In the genomic region with DNA sequence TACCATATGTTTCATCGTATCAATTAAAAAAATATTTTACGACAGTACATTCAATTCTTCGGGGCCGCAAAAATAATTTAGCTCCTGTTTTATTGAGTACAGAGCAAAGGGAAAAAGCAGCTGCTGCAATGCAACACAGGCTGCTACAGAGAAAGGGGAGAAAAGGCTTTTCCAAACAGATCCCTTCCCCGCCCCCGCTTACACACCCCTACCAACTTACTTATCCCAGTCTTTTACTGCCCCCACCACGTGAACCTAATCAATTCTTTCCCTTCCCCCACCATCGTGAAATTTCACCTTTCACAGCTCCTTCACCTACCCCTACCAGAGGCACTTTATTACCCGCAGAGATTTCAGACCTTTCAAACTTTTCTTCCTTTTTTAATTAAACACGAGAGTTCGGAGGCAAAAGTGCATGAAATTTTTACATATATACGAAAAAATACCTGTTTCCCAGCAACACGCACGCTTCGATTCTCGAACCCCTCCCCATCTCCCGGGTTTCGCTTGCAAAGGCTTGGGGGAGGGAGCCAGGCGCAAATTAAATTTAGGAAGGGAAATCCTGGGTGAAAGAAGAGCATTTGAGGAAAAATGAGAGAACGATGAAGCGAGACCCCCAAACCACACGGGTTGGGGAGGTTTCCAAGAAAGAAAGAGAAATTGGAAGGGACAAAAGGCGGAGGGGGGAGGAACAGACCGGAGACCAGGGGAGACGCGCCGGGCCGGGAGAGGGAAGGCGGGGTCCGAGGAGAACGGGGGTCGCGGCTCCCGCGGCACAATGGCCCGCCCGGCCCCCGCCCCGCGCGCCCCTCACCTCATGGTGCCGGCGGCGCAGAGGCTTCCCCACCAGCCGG, we compare ENCODE assay signal across 8 cellular contexts. TPM values are rescaled to one million over a fixed set of nuclear protein-coding genes. Genes with fewer than 3 reads are reported as not detected.
A peak's percentile ranks its signal among the peaks of the same experiment; 100 is the strongest.
DNase-seq lines count a peak whose midpoint lies in the region; ATAC-seq and TF ChIP-seq lines count a peak whose summit lies in the region.

No MANE protein-coding gene starts in this region.

- intact Hi-C loops in Calu3 (cut with micrococcal nuclease; ENCODE audit: unreplicated experiment) (loop anchor here (1.0 to 10.0 kb wide), 4 partner anchors 50 to 167 kb away; no protein-coding TSS in a partner anchor), IMR-90 (cut with micrococcal nuclease) (loop anchor here (5.0 to 10.0 kb wide), 3 partner anchors 100 to 323 kb away; no protein-coding TSS in a partner anchor)

- peak overlapping the region; percentile 97 for H3K9ac ChIP-seq in IMR-90 (ENCODE audit: low read depth, low read length)
- peak overlapping the region; percentile 83 for H3K9ac ChIP-seq in neural progenitor cell

- CTCF ChIA-PET in Calu3 (lab: Charles Lee), result interaction anchor here (0.7 to 2.4 kb wide), 4 partner anchors 11 to 120 kb away, joined by 3 to 9 read pairs (median 4); no protein-coding TSS in a partner anchor
- CTCF ChIA-PET in IMR-90 (lab: Yijun Ruan, JAX), result interaction anchor here (2.0 kb wide), 1 partner anchor 120 kb away, joined by 8 read pairs; no protein-coding TSS in a partner anchor
- CTCF ChIA-PET in T-cell (lab: Charles Lee), result interaction anchor here in 1 of 2 donors (0.7 kb wide), 2 partner anchors 97 to 461 kb away, joined by 6 to 7 read pairs; no protein-coding TSS in a partner anchor

- peaks cover 56% of the 10 kb centered on the region for H3K79me2 ChIP-seq in neural progenitor cell (ENCODE audit: low read depth)

- H3K79me1 ChIP-seq in IMR-90 (ENCODE audit: low read depth in 1 of 2, low read length in 2 of 2), result peaks cover 3 to 29% of the 10 kb centered on the region in 2 experiments; a peak in 3 of 4 replicates

- H3K27ac ChIP-seq in IMR-90 (ENCODE audit: insufficient read depth, low read length) (peak overlapping the region; percentile 98), neural progenitor cell (peak overlapping the region; percentile 90)

- no peak for TF ChIP-seq POLR2A in IMR-90 (IDR thresholded peaks at IDR 0.05; ENCODE audit: low read depth, low read length)

- H4K20me1 ChIP-seq in IMR-90 (ENCODE audit: insufficient read depth, low read length) (peaks cover 42% of the 10 kb centered on the region; the same call in 1 of the 2 replicates), neural progenitor cell (ENCODE audit: low read depth) (peaks cover 47% of the 10 kb centered on the region)

- H3K4me1 ChIP-seq in IMR-90 (ENCODE audit: control insufficient read depth, insufficient read depth, low read length), result peaks cover 12% of the 10 kb centered on the region
- H3K4me1 ChIP-seq in neural progenitor cell, result peaks cover 30% of the 10 kb centered on the region

- BruUV-seq in Calu3 (replicated peaks; lab: Mats Ljungman, UMichigan) (no TSS peak), IMR-90 (replicated peaks; lab: Mats Ljungman, UMichigan) (no TSS peak)

- peak overlapping the region; percentile 98 for H3K4me3 Mint-ChIP-seq in Calu3 (ENCODE audit: low read depth, unreplicated experiment)
- peak overlapping the region; percentile 80 to 92 (median 86) for H3K4me3 Mint-ChIP-seq in T-cell
- H3K4me3 Mint-ChIP-seq in neural progenitor cell, result peak overlapping the region; percentile 98

- no peak overlapping the region for H2BK20ac ChIP-seq in IMR-90 (ENCODE audit: low read depth, low read length)

- no peaks in the 10 kb centered on the region for H3K36me3 ChIP-seq in IMR-90 (ENCODE audit: control insufficient read depth, insufficient read depth, low read length)
- no peaks in the 10 kb centered on the region for H3K36me3 ChIP-seq in neural progenitor cell

- peak overlapping the region; percentile 84 for H2AFZ ChIP-seq in IMR-90 (replicated peaks; ENCODE audit: low read length, poor library complexity)
- H2AFZ ChIP-seq in neural progenitor cell (replicated peaks), result peak overlapping the region; percentile 70

- peak overlapping the region; percentile 75 for H4K5ac ChIP-seq in IMR-90 (ENCODE audit: low read depth, low read length)

- H3K9me3 ChIP-seq in IMR-90 (ENCODE audit: control insufficient read depth, insufficient read depth, low read length), result no peaks in the 10 kb centered on the region
- no peaks in the 10 kb centered on the region for H3K9me3 ChIP-seq in neural progenitor cell (ENCODE audit: low read depth)

- dilution Hi-C loops in IMR-90 (cut with HindIII; ENCODE audit: low sequenced_read_pairs, unreplicated experiment), result no loop called here

- H3F3A ChIP-seq in neural progenitor cell (ENCODE audit: low read depth), result peaks cover 37% of the 10 kb centered on the region

- TF ChIP-seq RAD21 in IMR-90 (IDR thresholded peaks at IDR 0.05; ENCODE audit: low read length), result no peak

- H3K23ac ChIP-seq in IMR-90 (ENCODE audit: low read depth, low read length), result peak overlapping the region; percentile 96

- H3K4me1 Mint-ChIP-seq in Calu3 (ENCODE audit: low read depth, unreplicated experiment) (peaks cover 34% of the 10 kb centered on the region), T-cell (peaks cover 14 to 16% (median 16%) of the 10 kb centered on the region in 3 donors), neural progenitor cell (peaks cover 34% of the 10 kb centered on the region)

- no peaks in the 10 kb centered on the region for H3K27me3 Mint-ChIP-seq in Calu3 (ENCODE audit: unreplicated experiment)
- peaks cover 23 to 44% of the 10 kb centered on the region in 2 donors for H3K27me3 Mint-ChIP-seq in T-cell
- peaks cover 4% of the 10 kb centered on the region for H3K27me3 Mint-ChIP-seq in neural progenitor cell (ENCODE audit: insufficient read depth, low read depth)

- 0 out of 2 replicates have a peak overlapping the region, but pooled peaks have one; percentile 42 for H2BK120ac ChIP-seq in IMR-90 (ENCODE audit: low read depth, low read length)

- peak; percentile 44 for DNase-seq in Calu3
- no peak for DNase-seq in IMR-90
- DNase-seq in T-cell, result no peak
- peak; percentile 50 for DNase-seq in fibroblast of peridontal ligament (ENCODE audit: extremely low read depth)
- DNase-seq in neural progenitor cell (ENCODE audit: low spot score), result peak; percentile 66
- no peak for DNase-seq in HUDEP-2 (lab: John Stamatoyannopoulos, UW; ENCODE audit: unreplicated experiment in 76 of 76)
- no peak for DNase-seq in T1000 (lab: John Stamatoyannopoulos, UW)

- H3K27me3 ChIP-seq in IMR-90 (ENCODE audit: control insufficient read depth, insufficient read depth, low read length) (no peaks in the 10 kb centered on the region), neural progenitor cell (peaks cover 10% of the 10 kb centered on the region)

- H3K27ac Mint-ChIP-seq in Calu3 (ENCODE audit: unreplicated experiment), result peak overlapping the region; percentile 98
- H3K27ac Mint-ChIP-seq in T-cell, result no peak overlapping the region
- peak overlapping the region; percentile 97 for H3K27ac Mint-ChIP-seq in neural progenitor cell

- H3K4me2 ChIP-seq in IMR-90 (ENCODE audit: low read depth, low read length) (peak overlapping the region; percentile 98), neural progenitor cell (peak overlapping the region; percentile 87)

- no peak overlapping the region for H2BK15ac ChIP-seq in IMR-90 (ENCODE audit: low read depth, low read length)

- TF ChIP-seq CTCF in Calu3 (IDR thresholded peaks at IDR 0.05; ENCODE audit: unreplicated experiment), result no peak
- TF ChIP-seq CTCF in IMR-90 (conservative IDR thresholded peaks at IDR 0.05; ENCODE audit: low read depth, low read length), result no peak
- no peak for TF ChIP-seq CTCF in neural progenitor cell (IDR thresholded peaks at IDR 0.05)

- peak overlapping the region; percentile 85 for H2AK5ac ChIP-seq in IMR-90 (ENCODE audit: low read depth, low read length)

- 0 out of 2 replicates have a peak, but pooled peaks cover 3% of the 10 kb centered on the region for H3K9me1 ChIP-seq in IMR-90 (ENCODE audit: insufficient read depth, low read length)

- H3K36me3 Mint-ChIP-seq in Calu3 (ENCODE audit: insufficient read depth, unreplicated experiment) (peaks cover 37% of the 10 kb centered on the region), T-cell (no peaks in the 10 kb centered on the region), neural progenitor cell (peaks cover 27% of the 10 kb centered on the region)

- peak overlapping the region; percentile 79 for H3K4ac ChIP-seq in IMR-90 (ENCODE audit: low read depth, low read length)

- peak overlapping the region; percentile 72 for H3K14ac ChIP-seq in IMR-90 (replicated peaks; ENCODE audit: low read depth, low read length)

- H2AK9ac ChIP-seq in IMR-90 (replicated peaks; ENCODE audit: low read depth, low read length, poor library complexity), result peak overlapping the region; percentile 76

- H3K18ac ChIP-seq in IMR-90 (ENCODE audit: low read depth, low read length), result peak overlapping the region; percentile 31

- no peaks in the 10 kb centered on the region for H3K9me3 Mint-ChIP-seq in Calu3 (ENCODE audit: low read depth, unreplicated experiment)
- H3K9me3 Mint-ChIP-seq in T-cell, result no peaks in the 10 kb centered on the region
- peaks cover 13% of the 10 kb centered on the region for H3K9me3 Mint-ChIP-seq in neural progenitor cell

- ATAC-seq in IMR-90 (ENCODE audit: low read depth), result peak; percentile 0
- ATAC-seq in T-cell (replicated peaks in 1 of 4), result peak in 1 of 4 experiments; percentile 4
- no peak for ATAC-seq in GM21367 (IDR thresholded peaks at IDR 0.05; ENCODE audit: unreplicated experiment)

- peak overlapping the region; percentile 94 for H3K4me3 ChIP-seq in IMR-90 (ENCODE audit: insufficient read depth, low read depth, low read length)
- peak overlapping the region; percentile 100 for H3K4me3 ChIP-seq in neural progenitor cell

- peak overlapping the region; percentile 38 for H4K91ac ChIP-seq in IMR-90 (ENCODE audit: insufficient read depth, low read depth, low read length)

- peak overlapping the region; percentile 88 for H2BK5ac ChIP-seq in IMR-90 (ENCODE audit: low read depth, low read length, poor library complexity, severe bottlenecking)

- WGBS in IMR-90 (ENCODE audit: extremely low coverage in 2 of 2, insufficient read length in 1 of 2), 2 experiments, result 0% methylated on average over 3 of the region's 45 CpGs; no CpG with 5 or more reads in 1 of the 2 experiments

- in situ Hi-C loops in IMR-90 (cut with MboI; ENCODE audit: low sequenced_read_pairs), result no loop called here

- peak overlapping the region; percentile 80 for H3K56ac ChIP-seq in IMR-90 (ENCODE audit: extremely low read depth, insufficient read depth, low read length)

- POLR2A ChIA-PET in IMR-90 (lab: Charles Lee; ENCODE audit: unreplicated experiment) (no interaction called here), T-cell (lab: Charles Lee) (interaction anchor here in 1 of 2 donors (0.7 kb wide), 1 partner anchor 14 kb away, joined by 6 read pairs; no protein-coding TSS in a partner anchor)

- H4K8ac ChIP-seq in IMR-90 (ENCODE audit: low read depth in 2 of 2, low read length in 2 of 2), result peak overlapping the region; percentile 16 to 73

TF ChIP-seq in IMR-90, 13 proteins besides CTCF, POLR2A, EP300 and RAD21 (continues in another document):
- TF ChIP-seq RCOR1 (IDR thresholded peaks at IDR 0.05; ENCODE audit: insufficient replicate concordance, low read length) (no peak), MAZ (IDR thresholded peaks at IDR 0.05; ENCODE audit: borderline replicate concordance, low read depth, low read length) (no peak)

RNA-seq across cellular contexts. Expression of a gene that starts 0.8 kb away (rescaled TPM):
- total RNA-seq in Calu3 (2022), result 92.6 and 103 TPM in 2 replicates
- 82.5 and 86.9 TPM in 2 replicates for total RNA-seq in IMR-90 (2012; rRNA removed)
- polyA plus RNA-seq in IMR-90 (2012; rRNA removed), result 47.4 and 61.3 TPM in 2 replicates
- 7.3 and 9.4 TPM in 2 replicates for polyA plus RNA-seq in IMR-90 (2012; cell fraction: cytosol; rRNA removed)
- polyA plus RNA-seq in IMR-90 (2012; cell fraction: nucleus; rRNA removed; ENCODE audit: low replicate concordance), result 10.8 and 45.1 TPM in 2 replicates
- 1 to 10 TPM in 2 of 5 donors, under 1 TPM in 1, not detected in 2; 0.56 to 1.1 (median 1.0) TPM for total RNA-seq in T-cell
- 230 and 346 TPM in 2 replicates for total RNA-seq in neural progenitor cell (ENCODE audit: low replicate concordance)

Comparison
In these comparisons a context has a peak if more than half of its experiments do, and no peak if none do; other contexts are left out.
1. DNase-seq: peak in Calu3 (single experiment), fibroblast of peridontal ligament (single experiment) and neural progenitor cell (single experiment); none in IMR-90 (single experiment), T-cell (0 of 34), HUDEP-2 (0 of 76) and T1000 (single experiment).
2. H3K27ac Mint-ChIP-seq: peak in Calu3 (single experiment) and neural progenitor cell (single experiment); none in T-cell (0 of 2).
3. RNA of a gene that starts 0.8 kb away (total RNA-seq): 230 to 346 TPM in neural progenitor cell, 92.6 to 103 TPM in Calu3 and 82.5 to 86.9 TPM in IMR-90; 0.56 to 1.1 TPM in T-cell; every median in the first group is over 10 times any median in the second.
4. Peak in every context shown above with its lines, with median percentiles within 50 percentile points of each other: H3K4me3 Mint-ChIP-seq.